15 cellular contexts compared by ENCODE assay signal in genomic region chr22:37728620-37729019, GRCh38. TPM values are rescaled to one million over a fixed set of nuclear protein-coding genes. Genes with fewer than 3 reads are reported as not detected.
DNase-seq lines count a peak whose midpoint lies in the region; ATAC-seq, FAIRE-seq and TF ChIP-seq lines count a peak whose summit lies in the region.
"Had no signal": no experiment of that assay in that cellular context is flagged by ENCODE, and none has a peak within 500 bp of the region (broad histone marks: within the 10 kb centered on the region; RNA-seq: fewer than 3 reads in every experiment).

No MANE protein-coding gene starts in this region.

- no peak for DNase-seq in HepG2 (ENCODE audit: low spot score)
- DNase-seq in omental fat pad (ENCODE audit: low spot score), result no peak
- DNase-seq in aorta, result no peak
- no peak for DNase-seq in NCI-H2227 (lab: John Stamatoyannopoulos, UW; ENCODE audit: unreplicated experiment)
- no peak for DNase-seq in DMS114 treated with DMSO at 0.1 percent for 48 hours (lab: John Stamatoyannopoulos, UW; ENCODE audit: unreplicated experiment)
- DNase-seq: dermis blood vessel endothelial cell; gastrocnemius medialis; NCI-H2171; NCI-H774; stimulated activated CD4-positive, alpha-beta T cell treated with anti-CD3 and anti-CD28 coated beads, Interleukin-12 subunit alpha, Interleukin-12 subunit beta, amount 100 ng/mL, for 4 hours had no signal

- H3K27ac ChIP-seq in liver (ENCODE audit: low read depth in 1 of 2, low read length in 2 of 2) (peak overlapping the region; percentile 78 to 79), HepG2 (ENCODE audit: extremely low read length, insufficient read depth, low read length) (no peak overlapping the region), gastroesophageal sphincter (peak overlapping the region in 3 of 4 donors; percentile 32 to 57 (median 56)), aorta (ENCODE audit: low read depth in 1 of 2, low read length in 2 of 2) (peak overlapping the region in 1 of 2 donors; percentile 79)
- H3K27ac ChIP-seq: C4-2B, gastrocnemius medialis had no signal

- 98% methylated on average over 1 of the region's 1 CpG for WGBS in liver
- 92% methylated on average over 1 of the region's 1 CpG for WGBS in HepG2 (ENCODE audit: low lambda C conversion rate)
- WGBS in gastroesophageal sphincter (ENCODE audit: low coverage in 1 of 2), 2 donors, result no CpG with 5 or more reads among the region's 1 CpG
- 97 to 100% methylated on average over 1 of the region's 1 CpG for WGBS in aorta, 2 donors

- CTCF ChIA-PET in HepG2 (lab: Yijun Ruan, JAX; ENCODE audit: low intra/inter-chr PET ratio, low total read pairs), result no interaction called here

- H3K4me1 ChIP-seq in liver (ENCODE audit: control insufficient read depth in 4 of 4, insufficient read depth in 4 of 4, low read length in 3 of 4), result peaks cover 0 to 30% (median 20%) of the 10 kb centered on the region in 4 donors
- H3K4me1 ChIP-seq in HepG2 (ENCODE audit: insufficient read depth, low read length), result peaks cover 46% of the 10 kb centered on the region
- peaks cover 0 to 18% (median 0%) of the 10 kb centered on the region in 3 donors for H3K4me1 ChIP-seq in gastroesophageal sphincter
- peaks cover 0 to 3% of the 10 kb centered on the region in 2 donors for H3K4me1 ChIP-seq in aorta (ENCODE audit: control insufficient read depth in 1 of 2, insufficient read depth in 2 of 2, low read length in 2 of 2)

- ATAC-seq in HepG2 (no peak), gastroesophageal sphincter (peak; percentile 31), omental fat pad (ENCODE audit: low FRiP score) (peak; percentile 42), aorta (ENCODE audit: low FRiP score) (peak; percentile 50), HG03378 (IDR thresholded peaks at IDR 0.05; ENCODE audit: unreplicated experiment) (no peak)
- ATAC-seq: gastrocnemius medialis had no signal

- FAIRE-seq in HepG2 (lab: Jason Lieb, UNC), result no peak
- FAIRE-seq: bronchial epithelial cell had no signal

- in situ Hi-C loops in HepG2 (cut with HindIII; ENCODE audit: extremely low pct_ligation_motif_present, low pct_unique_long_range_greater_than_20kb), result no loop called here

- no peak overlapping the region for H3K9ac ChIP-seq in liver (ENCODE audit: low read depth in 1 of 2, low read length in 2 of 2)
- no peak overlapping the region for H3K9ac ChIP-seq in HepG2 (ENCODE audit: insufficient read depth, low read depth, low read length)

- H3K4me2 ChIP-seq in HepG2 (ENCODE audit: low read depth, low read length), result no peak overlapping the region

- POLR2A ChIA-PET in HepG2 (lab: Yijun Ruan, JAX), result no interaction called here

- no peak for TF ChIP-seq EP300 in HepG2 (IDR thresholded peaks at IDR 0.05; ENCODE audit: low read depth in 2 of 2, low read length in 2 of 2)
- TF ChIP-seq EP300 in HepG2 (CRISPR knock-in tag; IDR thresholded peaks at IDR 0.05; ENCODE audit: borderline replicate concordance), result no peak
- no peak for TF ChIP-seq EP300 in gastroesophageal sphincter (IDR thresholded peaks at IDR 0.05)

- H4K20me1 ChIP-seq in HepG2 (ENCODE audit: insufficient read depth, low read length), result no peaks in the 10 kb centered on the region

- no TSS peak for BruUV-seq in HepG2 (replicated peaks; lab: Mats Ljungman, UMichigan)

- no peaks in the 10 kb centered on the region for H3K27me3 ChIP-seq in liver (ENCODE audit: control insufficient read depth in 4 of 4, insufficient read depth in 4 of 4, low read length in 3 of 4)
- no peaks in the 10 kb centered on the region for H3K27me3 ChIP-seq in HepG2 (ENCODE audit: control insufficient read depth in 1 of 2, insufficient read depth in 2 of 2, low read length in 2 of 2)
- H3K27me3 ChIP-seq in gastroesophageal sphincter, result no peaks in the 10 kb centered on the region
- H3K27me3 ChIP-seq in aorta (ENCODE audit: control insufficient read depth in 1 of 2, insufficient read depth in 2 of 2, low read length in 1 of 2), result no peaks in the 10 kb centered on the region
- H3K27me3 ChIP-seq: gastrocnemius medialis had no signal

- TF ChIP-seq POLR2A in HepG2 (IDR thresholded peaks at IDR 0.05; ENCODE audit: insufficient read depth in 1 of 2, low read depth in 2 of 2, low read length in 2 of 2) (no peak), gastroesophageal sphincter (IDR thresholded peaks at IDR 0.05) (no peak)

- no peak for TF ChIP-seq RAD21 in liver (IDR thresholded peaks at IDR 0.05)
- TF ChIP-seq RAD21 in HepG2 (CRISPR knock-in tag; IDR thresholded peaks at IDR 0.05), result no peak

- TF ChIP-seq CTCF in liver (IDR thresholded peaks at IDR 0.05; ENCODE audit: low read depth, low read length, missing input control), result no peak
- TF ChIP-seq CTCF in HepG2 (CRISPR knock-in tag; IDR thresholded peaks at IDR 0.05), result no peak
- TF ChIP-seq CTCF in gastroesophageal sphincter (IDR thresholded peaks at IDR 0.05), result no peak
- TF ChIP-seq CTCF in omental fat pad (IDR thresholded peaks at IDR 0.05), result no peak

- no peak overlapping the region for H2AFZ ChIP-seq in HepG2 (ENCODE audit: low read length)

- H3K4me3 ChIP-seq in liver (ENCODE audit: low read depth in 1 of 3, low read length in 3 of 3) (no peak overlapping the region), HepG2 (replicated peaks in 1 of 3; ENCODE audit: insufficient read depth in 1 of 3, low read depth in 2 of 3, low read length in 3 of 3) (no peak overlapping the region), gastroesophageal sphincter (no peak overlapping the region), aorta (ENCODE audit: low read length in 2 of 2) (no peak overlapping the region)
- H3K4me3 ChIP-seq: gastrocnemius medialis had no signal

- intact Hi-C loops in HepG2 (cut with micrococcal nuclease; ENCODE audit: unreplicated experiment), result no loop called here
- intact Hi-C loops in aorta (cut with DNase I), result no loop called here

- no peaks in the 10 kb centered on the region for H3K79me2 ChIP-seq in HepG2 (ENCODE audit: insufficient read depth, low read length)

- H3K9me3 ChIP-seq in liver (ENCODE audit: control insufficient read depth in 4 of 4, low read length in 3 of 4) (no peaks in the 10 kb centered on the region), HepG2 (ENCODE audit: low read length) (no peaks in the 10 kb centered on the region), gastroesophageal sphincter (no peaks in the 10 kb centered on the region), aorta (ENCODE audit: control insufficient read depth, low read length) (no peaks in the 10 kb centered on the region)
- H3K9me3 ChIP-seq: gastrocnemius medialis had no signal

- no peaks in the 10 kb centered on the region for H3K36me3 ChIP-seq in liver (ENCODE audit: control insufficient read depth in 4 of 4, insufficient read depth in 3 of 4, low read depth in 1 of 4, low read length in 3 of 4)
- no peaks in the 10 kb centered on the region for H3K36me3 ChIP-seq in HepG2 (replicated peaks in 1 of 2; ENCODE audit: control insufficient read depth in 1 of 2, insufficient read depth in 2 of 2, low read length in 2 of 2)
- H3K36me3 ChIP-seq in gastroesophageal sphincter, result no peaks in the 10 kb centered on the region
- H3K36me3 ChIP-seq in aorta (ENCODE audit: control insufficient read depth in 1 of 2, insufficient read depth in 2 of 2, low read length in 1 of 2), result no peaks in the 10 kb centered on the region
- H3K36me3 ChIP-seq: gastrocnemius medialis had no signal

RNA-seq across cellular contexts. Expression of gene TRIOBP, which starts 31.8 kb away (rescaled TPM):
- total RNA-seq in liver (10 to 100 TPM; 24.8 to 41.1 TPM), HepG2 (2016; rRNA removed; fragmentation: Illumina TruSeq; extraction: Trizol) (11.3 and 15.4 TPM in 2 replicates), gastroesophageal sphincter (100 to 1,000 TPM; 128 to 234 (median 137) TPM), omental fat pad (100 to 1,000 TPM in 1 of 4 donors, 10 to 100 TPM in 3; 79.2 to 179 (median 82.8) TPM), aorta (100 to 1,000 TPM in 1 of 2 donors, 10 to 100 TPM in 1; 86.0 to 113 TPM)
- polyA plus RNA-seq in liver (10 to 100 TPM in 1 of 2 donors, 1 to 10 TPM in 1; 4.8 to 18.3 TPM), HepG2 (2011; rRNA removed) (6.1 and 10.1 TPM in 2 replicates), aorta (10 to 100 TPM; 26.9 to 59.1 TPM)
- total RNA-seq in HepG2 (2016; cell fraction: cytosol; rRNA removed; fragmentation: Illumina TruSeq; extraction: Trizol; ENCODE audit: low read depth), result 7.1 and 8.1 TPM in 2 replicates
- 10.9 and 14.5 TPM in 2 replicates for total RNA-seq in HepG2 (2016; cell fraction: insoluble cytoplasmic fraction; rRNA removed; fragmentation: Illumina TruSeq; extraction: Trizol)
- 15.0 and 16.4 TPM in 2 replicates for total RNA-seq in HepG2 (2016; cell fraction: membrane; rRNA removed; fragmentation: Illumina TruSeq; extraction: Trizol)
- total RNA-seq in HepG2 (2016; cell fraction: nucleus; rRNA removed; fragmentation: Illumina TruSeq; extraction: Trizol), result 12.3 and 18.6 TPM in 2 replicates
- 5.6 and 8.0 TPM in 2 replicates for polyA plus RNA-seq in HepG2 (2011; cell fraction: cytosol; rRNA removed)
- polyA plus RNA-seq in HepG2 (2011; cell fraction: nucleus; rRNA removed), result 19.7 and 19.9 TPM in 2 replicates
- polyA plus RNA-seq in HepG2 (2012), result 7.0 TPM in 2 replicates
- 7.6 and 8.0 TPM in 2 replicates for polyA plus RNA-seq in HepG2 (2016; cell fraction: cytosol; fragmentation: Illumina TruSeq; extraction: Trizol; ENCODE audit: low read depth)
- polyA plus RNA-seq in HepG2 (2016; cell fraction: insoluble cytoplasmic fraction; fragmentation: Illumina TruSeq; extraction: Trizol; ENCODE audit: low read depth), result 12.7 and 16.2 TPM in 2 replicates
- 12.7 and 14.1 TPM in 2 replicates for polyA plus RNA-seq in HepG2 (2016; cell fraction: membrane; fragmentation: Illumina TruSeq; extraction: Trizol; ENCODE audit: low read depth)
- polyA plus RNA-seq in HepG2 (2016; cell fraction: nucleus; fragmentation: Illumina TruSeq; extraction: Trizol; ENCODE audit: insufficient read depth, low read depth), result 21.7 and 21.8 TPM in 2 replicates
- polyA minus RNA-seq in HepG2 (2011; rRNA and poly(A)+ RNA removed; ENCODE audit: low replicate concordance), result 23.8 and 48.7 TPM in 2 replicates
- polyA minus RNA-seq in HepG2 (2011; cell fraction: cytosol; rRNA and poly(A)+ RNA removed), result 4.7 and 7.0 TPM in 2 replicates
- polyA minus RNA-seq in HepG2 (2011; cell fraction: nucleus; rRNA and poly(A)+ RNA removed), result 13.6 and 16.2 TPM in 2 replicates

RNA-seq across cellular contexts. Expression of gene NOL12, which starts 42.5 kb away (rescaled TPM):
- total RNA-seq in liver (10 to 100 TPM; 11.3 to 16.5 TPM), HepG2 (2016; rRNA removed; fragmentation: Illumina TruSeq; extraction: Trizol) (27.5 and 31.4 TPM in 2 replicates), gastroesophageal sphincter (10 to 100 TPM; 16.3 to 29.1 (median 20.2) TPM), omental fat pad (10 to 100 TPM; 16.4 to 34.8 (median 21.4) TPM), aorta (10 to 100 TPM; 11.1 to 15.4 TPM)
- polyA plus RNA-seq in liver (10 to 100 TPM in 1 of 2 donors, 1 to 10 TPM in 1; 6.9 to 11.6 TPM), HepG2 (2011; rRNA removed) (11.8 and 14.3 TPM in 2 replicates), aorta (10 to 100 TPM; 13.0 to 19.0 TPM)
- total RNA-seq in HepG2 (2016; cell fraction: cytosol; rRNA removed; fragmentation: Illumina TruSeq; extraction: Trizol; ENCODE audit: low read depth), result 16.8 and 19.1 TPM in 2 replicates
- 32.5 and 33.9 TPM in 2 replicates for total RNA-seq in HepG2 (2016; cell fraction: insoluble cytoplasmic fraction; rRNA removed; fragmentation: Illumina TruSeq; extraction: Trizol)
- total RNA-seq in HepG2 (2016; cell fraction: membrane; rRNA removed; fragmentation: Illumina TruSeq; extraction: Trizol), result 15.1 and 15.8 TPM in 2 replicates
- 16.0 and 18.3 TPM in 2 replicates for total RNA-seq in HepG2 (2016; cell fraction: nucleus; rRNA removed; fragmentation: Illumina TruSeq; extraction: Trizol)
- polyA plus RNA-seq in HepG2 (2011; cell fraction: cytosol; rRNA removed), result 10.6 and 13.4 TPM in 2 replicates
- 22.9 and 24.1 TPM in 2 replicates for polyA plus RNA-seq in HepG2 (2011; cell fraction: nucleus; rRNA removed)
- 7.3 and 8.5 TPM in 2 replicates for polyA plus RNA-seq in HepG2 (2012)
- 11.0 and 12.6 TPM in 2 replicates for polyA plus RNA-seq in HepG2 (2016; cell fraction: cytosol; fragmentation: Illumina TruSeq; extraction: Trizol; ENCODE audit: low read depth)
- 33.1 and 34.7 TPM in 2 replicates for polyA plus RNA-seq in HepG2 (2016; cell fraction: insoluble cytoplasmic fraction; fragmentation: Illumina TruSeq; extraction: Trizol; ENCODE audit: low read depth)
- polyA plus RNA-seq in HepG2 (2016; cell fraction: membrane; fragmentation: Illumina TruSeq; extraction: Trizol; ENCODE audit: low read depth), result 11.4 and 13.2 TPM in 2 replicates
- polyA plus RNA-seq in HepG2 (2016; cell fraction: nucleus; fragmentation: Illumina TruSeq; extraction: Trizol; ENCODE audit: insufficient read depth, low read depth), result 32.5 and 32.7 TPM in 2 replicates
- 17.5 and 18.0 TPM in 2 replicates for polyA minus RNA-seq in HepG2 (2011; rRNA and poly(A)+ RNA removed; ENCODE audit: low replicate concordance)
- polyA minus RNA-seq in HepG2 (2011; cell fraction: cytosol; rRNA and poly(A)+ RNA removed), result 6.7 and 8.4 TPM in 2 replicates
- 18.2 and 19.4 TPM in 2 replicates for polyA minus RNA-seq in HepG2 (2011; cell fraction: nucleus; rRNA and poly(A)+ RNA removed)

RNA-seq across cellular contexts. Expression of gene LGALS1, which starts 53.2 kb away (rescaled TPM):
- total RNA-seq in liver (10 to 100 TPM; 35.6 to 74.9 TPM), HepG2 (2016; rRNA removed; fragmentation: Illumina TruSeq; extraction: Trizol) (103 and 124 TPM in 2 replicates), gastroesophageal sphincter (1,000 to 10,000 TPM in 3 of 4 donors, 100 to 1,000 TPM in 1; 747 to 1,092 (median 1,059) TPM), omental fat pad (1,000 to 10,000 TPM; 1,558 to 2,934 (median 2,167) TPM), aorta (1,000 to 10,000 TPM; 1,050 to 1,178 TPM)
- polyA plus RNA-seq in liver (100 to 1,000 TPM; 108 to 138 TPM), HepG2 (2011; rRNA removed) (858 and 969 TPM in 2 replicates), aorta (1,000 to 10,000 TPM; 1,845 to 3,139 TPM)
- total RNA-seq in HepG2 (2016; cell fraction: cytosol; rRNA removed; fragmentation: Illumina TruSeq; extraction: Trizol; ENCODE audit: low read depth), result 57.9 and 62.2 TPM in 2 replicates
- 112 and 139 TPM in 2 replicates for total RNA-seq in HepG2 (2016; cell fraction: insoluble cytoplasmic fraction; rRNA removed; fragmentation: Illumina TruSeq; extraction: Trizol)
- 82.6 and 91.4 TPM in 2 replicates for total RNA-seq in HepG2 (2016; cell fraction: membrane; rRNA removed; fragmentation: Illumina TruSeq; extraction: Trizol)
- 41.9 and 43.3 TPM in 2 replicates for total RNA-seq in HepG2 (2016; cell fraction: nucleus; rRNA removed; fragmentation: Illumina TruSeq; extraction: Trizol)
- 832 and 1,201 TPM in 2 replicates for polyA plus RNA-seq in HepG2 (2011; cell fraction: cytosol; rRNA removed)
- 345 and 371 TPM in 2 replicates for polyA plus RNA-seq in HepG2 (2011; cell fraction: nucleus; rRNA removed)
- 159 and 278 TPM in 2 replicates for polyA plus RNA-seq in HepG2 (2012)
- polyA plus RNA-seq in HepG2 (2016; cell fraction: cytosol; fragmentation: Illumina TruSeq; extraction: Trizol; ENCODE audit: low read depth), result 67.7 and 71.5 TPM in 2 replicates
- polyA plus RNA-seq in HepG2 (2016; cell fraction: insoluble cytoplasmic fraction; fragmentation: Illumina TruSeq; extraction: Trizol; ENCODE audit: low read depth), result 127 and 134 TPM in 2 replicates
- 86.0 and 88.7 TPM in 2 replicates for polyA plus RNA-seq in HepG2 (2016; cell fraction: membrane; fragmentation: Illumina TruSeq; extraction: Trizol; ENCODE audit: low read depth)
- 73.5 and 82.4 TPM in 2 replicates for polyA plus RNA-seq in HepG2 (2016; cell fraction: nucleus; fragmentation: Illumina TruSeq; extraction: Trizol; ENCODE audit: insufficient read depth, low read depth)
- 698 and 901 TPM in 2 replicates for polyA minus RNA-seq in HepG2 (2011; rRNA and poly(A)+ RNA removed; ENCODE audit: low replicate concordance)
- polyA minus RNA-seq in HepG2 (2011; cell fraction: cytosol; rRNA and poly(A)+ RNA removed), result 108 and 111 TPM in 2 replicates
- polyA minus RNA-seq in HepG2 (2011; cell fraction: nucleus; rRNA and poly(A)+ RNA removed), result 36.1 and 40.8 TPM in 2 replicates

Comparison
In these comparisons a context has a peak if more than half of its experiments do, and no peak if none do; other contexts are left out.
1. ATAC-seq: peak in gastroesophageal sphincter (single experiment), omental fat pad (single experiment) and aorta (single experiment); none in HepG2 (single experiment) and HG03378 (single experiment).
2. RNA of gene LGALS1, which starts 53.2 kb away (total RNA-seq): 1,558 to 2,934 TPM in omental fat pad, 1,050 to 1,178 TPM in aorta and 747 to 1,092 TPM in gastroesophageal sphincter; 41.9 to 139 TPM in HepG2 and 35.6 to 74.9 TPM in liver; every median in the first group is over 4 times any median in the second.